Comparison of ENCODE assay signal across 13 cellular contexts in the genomic region with DNA sequence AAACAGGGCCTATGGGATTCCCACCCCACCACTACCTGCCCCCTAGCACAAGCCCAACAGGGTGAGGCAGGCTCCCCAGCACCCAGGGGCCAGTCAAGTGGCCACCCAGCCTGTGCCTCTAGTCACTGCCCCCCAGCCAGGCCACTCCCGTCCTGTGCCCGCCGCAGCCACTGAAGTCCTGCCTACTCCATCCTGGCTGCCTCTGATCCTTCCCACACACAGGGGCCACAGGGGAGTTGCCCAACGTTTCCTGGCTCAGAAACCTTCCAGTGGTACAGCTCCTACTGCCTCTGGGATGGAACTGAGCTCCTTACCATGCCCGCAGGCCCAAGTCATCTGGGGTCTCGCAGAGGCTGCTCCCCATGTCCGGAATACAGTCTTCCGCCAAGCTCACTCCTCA.
DNase-seq lines count a peak whose midpoint lies in the region; ATAC-seq and TF ChIP-seq lines count a peak whose summit lies in the region.
"Had no signal": no experiment of that assay in that cellular context is flagged by ENCODE, and none has a peak within 500 bp of the region (broad histone marks: within the 10 kb centered on the region; RNA-seq: fewer than 3 reads in every experiment).

No MANE protein-coding gene starts in this region.

- H3K4me3 ChIP-seq in adrenal gland = no peak overlapping the region
- no peak overlapping the region for H3K4me3 ChIP-seq in skeletal muscle cell (ENCODE audit: low read depth, low read length)

- CTCF ChIA-PET in activated CD8-positive, alpha-beta memory T cell treated with anti-CD3 and anti-CD28 coated beads, Interleukin-2, amount 10 ng/mL, durations not matched to agents 7 days and 5 days (lab: Charles Lee) = no interaction called here

- H3K27ac ChIP-seq in adrenal gland = peak overlapping the region in 4 of 5 donors; percentile 42 to 90 (median 76)

- no peak overlapping the region for H3K4me3 Mint-ChIP-seq in activated CD8-positive, alpha-beta memory T cell treated with anti-CD3 and anti-CD28 coated beads, Interleukin-2, amount 10 ng/mL, durations not matched to agents 7 days and 5 days
- no peak overlapping the region for H3K4me3 Mint-ChIP-seq in activated CD4-positive, alpha-beta T cell treated with anti-CD3 and anti-CD28 coated beads, Interleukin-2, amount 10 ng/mL, durations not matched to agents 24 days and 14 days
- H3K4me3 Mint-ChIP-seq: CD4-positive, CD25-positive, alpha-beta regulatory T cell; stimulated activated naive CD8-positive, alpha-beta T cell treated with anti-CD3 and anti-CD28 coated beads, Interleukin-15, amount 100 ng/mL, for 72 hours had no signal

- no peak for TF ChIP-seq CTCF in adrenal gland (IDR thresholded peaks at IDR 0.05)

- no peak overlapping the region for H3K27ac Mint-ChIP-seq in activated CD8-positive, alpha-beta memory T cell treated with anti-CD3 and anti-CD28 coated beads, Interleukin-2, amount 10 ng/mL, durations not matched to agents 7 days and 5 days
- H3K27ac Mint-ChIP-seq in activated CD4-positive, alpha-beta T cell treated with anti-CD3 and anti-CD28 coated beads, Interleukin-2, amount 10 ng/mL, durations not matched to agents 24 days and 14 days = no peak overlapping the region

- no peaks in the 10 kb centered on the region for H3K27me3 ChIP-seq in adrenal gland

- H3K9me3 ChIP-seq in adrenal gland (replicated peaks in 1 of 3) = no peaks in the 10 kb centered on the region

- H3K4me1 Mint-ChIP-seq in activated CD8-positive, alpha-beta memory T cell treated with anti-CD3 and anti-CD28 coated beads, Interleukin-2, amount 10 ng/mL, durations not matched to agents 7 days and 5 days = peaks cover 17% of the 10 kb centered on the region
- peaks cover 10% of the 10 kb centered on the region for H3K4me1 Mint-ChIP-seq in activated CD4-positive, alpha-beta T cell treated with anti-CD3 and anti-CD28 coated beads, Interleukin-2, amount 10 ng/mL, durations not matched to agents 24 days and 14 days

- H3K36me3 Mint-ChIP-seq in activated CD8-positive, alpha-beta memory T cell treated with anti-CD3 and anti-CD28 coated beads, Interleukin-2, amount 10 ng/mL, durations not matched to agents 7 days and 5 days = peaks cover 3% of the 10 kb centered on the region
- H3K36me3 Mint-ChIP-seq in activated CD4-positive, alpha-beta T cell treated with anti-CD3 and anti-CD28 coated beads, Interleukin-2, amount 10 ng/mL, durations not matched to agents 24 days and 14 days (ENCODE audit: low read depth) = peaks cover 3% of the 10 kb centered on the region
- H3K36me3 Mint-ChIP-seq: CD4-positive, CD25-positive, alpha-beta regulatory T cell had no signal

- no peaks in the 10 kb centered on the region for H3K9me3 Mint-ChIP-seq in activated CD8-positive, alpha-beta memory T cell treated with anti-CD3 and anti-CD28 coated beads, Interleukin-2, amount 10 ng/mL, durations not matched to agents 7 days and 5 days (ENCODE audit: low read depth)
- H3K9me3 Mint-ChIP-seq in activated CD4-positive, alpha-beta T cell treated with anti-CD3 and anti-CD28 coated beads, Interleukin-2, amount 10 ng/mL, durations not matched to agents 24 days and 14 days = no peaks in the 10 kb centered on the region
- H3K9me3 Mint-ChIP-seq: CD4-positive, CD25-positive, alpha-beta regulatory T cell; stimulated activated naive CD8-positive, alpha-beta T cell treated with anti-CD3 and anti-CD28 coated beads, Interleukin-15, amount 100 ng/mL, for 72 hours had no signal

- WGBS in adrenal gland, 4 donors = 76 to 80% (median 78%) methylated on average over 5 to 8 of the region's 8 CpGs

- DNase-seq in AG20443 (ENCODE audit: low spot score) = peak; percentile 67
- no peak for DNase-seq in adrenal gland
- DNase-seq in Right ventricle myocardium superior = peak; percentile 78
- peak; percentile 52 for DNase-seq in skeletal muscle cell (ENCODE audit: low read depth)
- DNase-seq in activated CD8-positive, alpha-beta memory T cell treated with anti-CD3 and anti-CD28 coated beads, Interleukin-2, amount 10 ng/mL, durations not matched to agents 7 days and 5 days = no peak
- no peak for DNase-seq in activated CD4-positive, alpha-beta T cell treated with anti-CD3 and anti-CD28 coated beads, Interleukin-2, amount 10 ng/mL, durations not matched to agents 24 days and 14 days
- DNase-seq: CD4-positive, CD25-positive, alpha-beta regulatory T cell; NCI-H1092; NCI-H748 treated with DMSO at 0.1 percent for 48 hours; stimulated activated naive CD8-positive, alpha-beta T cell treated with anti-CD3 and anti-CD28 coated beads, Interleukin-15, amount 100 ng/mL, for 72 hours; T-helper 1 cell had no signal

- ATAC-seq in Right ventricle myocardium superior (ENCODE audit: poor library complexity) (peak; percentile 57), HG03159 (IDR thresholded peaks at IDR 0.05; ENCODE audit: unreplicated experiment) (no peak), HG03196 (IDR thresholded peaks at IDR 0.05; ENCODE audit: unreplicated experiment) (no peak)
- no peak for ATAC-seq in activated CD8-positive, alpha-beta memory T cell treated with anti-CD3 and anti-CD28 coated beads, Interleukin-2, amount 10 ng/mL, durations not matched to agents 7 days and 5 days
- ATAC-seq: stimulated activated naive CD8-positive, alpha-beta T cell treated with anti-CD3 and anti-CD28 coated beads, Interleukin-15, amount 100 ng/mL, for 72 hours had no signal

- H3K36me3 ChIP-seq in adrenal gland (replicated peaks in 1 of 2) = no peaks in the 10 kb centered on the region

- H3K4me1 ChIP-seq in adrenal gland (replicated peaks in 1 of 2) = peaks cover 57 to 88% of the 10 kb centered on the region in 2 donors

- no peak for TF ChIP-seq POLR2A in adrenal gland (IDR thresholded peaks at IDR 0.05)

- H3K27me3 Mint-ChIP-seq in activated CD8-positive, alpha-beta memory T cell treated with anti-CD3 and anti-CD28 coated beads, Interleukin-2, amount 10 ng/mL, durations not matched to agents 7 days and 5 days = no peaks in the 10 kb centered on the region
- H3K27me3 Mint-ChIP-seq in activated CD4-positive, alpha-beta T cell treated with anti-CD3 and anti-CD28 coated beads, Interleukin-2, amount 10 ng/mL, durations not matched to agents 24 days and 14 days = no peaks in the 10 kb centered on the region
- H3K27me3 Mint-ChIP-seq: CD4-positive, CD25-positive, alpha-beta regulatory T cell; stimulated activated naive CD8-positive, alpha-beta T cell treated with anti-CD3 and anti-CD28 coated beads, Interleukin-15, amount 100 ng/mL, for 72 hours had no signal

- intact Hi-C loops in adrenal gland (cut with DNase I) (no loop called here), Right ventricle myocardium superior (cut with DNase I) (no loop called here)
- intact Hi-C loops in activated CD4-positive, alpha-beta T cell treated with anti-CD3 and anti-CD28 coated beads, Interleukin-2, amount 10 ng/mL, durations not matched to agents 24 days and 14 days (cut with micrococcal nuclease) = no loop called here

Comparison
In these comparisons a context has a peak if more than half of its experiments do, and no peak if none do; other contexts are left out.
1. DNase-seq: peak in AG20443 (single experiment), Right ventricle myocardium superior (single experiment) and skeletal muscle cell (single experiment); none in adrenal gland (0 of 7), activated CD8-positive, alpha-beta memory T cell treated with anti-CD3 and anti-CD28 coated beads, Interleukin-2, amount 10 ng/mL, durations not matched to agents 7 days and 5 days (single experiment) and activated CD4-positive, alpha-beta T cell treated with anti-CD3 and anti-CD28 coated beads, Interleukin-2, amount 10 ng/mL, durations not matched to agents 24 days and 14 days (single experiment).